In genomic region chr5:72210913-72211670, GRCh38 we compare ENCODE assay signal across 9 cellular contexts.
A peak's percentile ranks its signal among the peaks of the same experiment; 100 is the strongest.
DNase-seq lines count a peak whose midpoint lies in the region; ATAC-seq and TF ChIP-seq lines count a peak whose summit lies in the region.
"Had no signal": no experiment of that assay in that cellular context is flagged by ENCODE, and none has a peak within 500 bp of the region (broad histone marks: within the 10 kb centered on the region; RNA-seq: fewer than 3 reads in every experiment).

No MANE protein-coding gene starts in this region.

- no peak for TF ChIP-seq CTCF in WTC11 (IDR thresholded peaks at IDR 0.05)

- CTCF ChIA-PET in HEK293T (lab: Yijun Ruan, JAX) (no interaction called here), WTC11 (lab: Charles Lee) (no interaction called here)

- no peaks in the 10 kb centered on the region for H3K9me3 Mint-ChIP-seq in WTC11

- peaks cover 10% of the 10 kb centered on the region for H3K36me3 Mint-ChIP-seq in WTC11

- POLR2A ChIA-PET in HEK293T (lab: Yijun Ruan, JAX): no interaction called here
- POLR2A ChIA-PET in WTC11 (lab: Charles Lee): interaction anchor here (0.6 kb wide), 1 partner anchor 28 kb away, joined by 3 read pairs; no protein-coding TSS in a partner anchor

- peaks cover 39% of the 10 kb centered on the region for H3K4me1 Mint-ChIP-seq in WTC11

- H3K4me3 Mint-ChIP-seq in WTC11: no peak overlapping the region

- ATAC-seq in WTC11: no peak

- H3K27me3 Mint-ChIP-seq in WTC11 (ENCODE audit: low read depth): peaks cover 9% of the 10 kb centered on the region

- DNase-seq in HT-29 (ENCODE audit: low spot score) (peak; percentile 5), brain pericyte (ENCODE audit: low read depth, low spot score) (peak; percentile 50), iris pigment epithelial cell (ENCODE audit: low read depth) (peak; percentile 82), substantia nigra (lab: John Stamatoyannopoulos, UW) (peak in 19 of 49 donors; percentile 7 to 73 (median 21)), HEK293T (ENCODE audit: extremely low spot score) (no peak), DMS79 treated with DMSO at 0.1 percent for 48 hours (lab: John Stamatoyannopoulos, UW) (no peak), WTC11 (ENCODE audit: low spot score) (no peak)
- DNase-seq in activated CD8-positive, alpha-beta memory T cell treated with anti-CD3 and anti-CD28 coated beads for 24 hours: no peak

- no peak overlapping the region for H3K27ac Mint-ChIP-seq in WTC11

- H3K27ac ChIP-seq in substantia nigra (ENCODE audit: low read depth, low read length, poor library complexity, severe bottlenecking): peak overlapping the region; percentile 54
- H3K27ac ChIP-seq: neutrophil had no signal

TF ChIP-seq in HEK293T, 16 proteins besides CTCF, POLR2A, EP300 and RAD21:
- no peak for TF ChIP-seq L3MBTL2 (conservative IDR thresholded peaks at IDR 0.05)
- TF ChIP-seq NFRKB (IDR thresholded peaks at IDR 0.05): no peak
- TF ChIP-seq HDGF (IDR thresholded peaks at IDR 0.05; ENCODE audit: borderline replicate concordance): no peak
- no peak for TF ChIP-seq PKNOX1 (IDR thresholded peaks at IDR 0.05)
- TF ChIP-seq ELF4 (IDR thresholded peaks at IDR 0.05): no peak

TF ChIP-seq in WTC11, 78 proteins besides CTCF, POLR2A, EP300 and RAD21 (continues in another document):
- TF ChIP-seq USF2 (CRISPR knock-in tag; IDR thresholded peaks at IDR 0.05) (no peak), CDX4 (CRISPR knock-in tag; IDR thresholded peaks at IDR 0.05; ENCODE audit: borderline replicate concordance) (no peak), TEAD4 (CRISPR knock-in tag; IDR thresholded peaks at IDR 0.05) (no peak), EMX1 (CRISPR knock-in tag; IDR thresholded peaks at IDR 0.05) (no peak), E2F1 (CRISPR knock-in tag; IDR thresholded peaks at IDR 0.05) (no peak), AFF4 (CRISPR knock-in tag; IDR thresholded peaks at IDR 0.05; ENCODE audit: borderline replicate concordance) (no peak), ZSCAN18 (CRISPR knock-in tag; IDR thresholded peaks at IDR 0.05) (no peak), ARID4B (CRISPR knock-in tag; IDR thresholded peaks at IDR 0.05; ENCODE audit: borderline replicate concordance) (no peak), KAT7 (CRISPR knock-in tag; IDR thresholded peaks at IDR 0.05; ENCODE audit: borderline replicate concordance) (no peak)

Comparison
In these comparisons a context has a peak if more than half of its experiments do, and no peak if none do; other contexts are left out.
1. DNase-seq: peak in HT-29 (single experiment), brain pericyte (single experiment) and iris pigment epithelial cell (single experiment); none in HEK293T (single experiment), DMS79 treated with DMSO at 0.1 percent for 48 hours (single experiment), activated CD8-positive, alpha-beta memory T cell treated with anti-CD3 and anti-CD28 coated beads for 24 hours (single experiment) and WTC11 (single experiment).